In genomic region chr2:127659408-127660290, GRCh38 we compare ENCODE assay signal across 16 cellular contexts. TPM values are rescaled to one million over a fixed set of nuclear protein-coding genes. Genes with fewer than 3 reads are reported as not detected.
DNase-seq lines count a peak whose midpoint lies in the region; ATAC-seq and TF ChIP-seq lines count a peak whose summit lies in the region.
"Had no signal": no experiment of that assay in that cellular context is flagged by ENCODE, and none has a peak within 500 bp of the region (broad histone marks: within the 10 kb centered on the region; RNA-seq: fewer than 3 reads in every experiment).

No MANE protein-coding gene starts in this region.

- in situ Hi-C loops in KBM-7 (cut with MboI; ENCODE audit: low pct_unique_long_range_greater_than_20kb, low sequenced_read_pairs), result no loop called here

- H3K9ac ChIP-seq in skeletal muscle tissue (ENCODE audit: low read depth in 1 of 3, low read length in 3 of 3), result peak overlapping the region in 1 of 3 donors; percentile 45
- H3K9ac ChIP-seq: GM23248 had no signal

- 93% methylated on average over 14 of the region's 14 CpGs for WGBS in hepatocyte (ENCODE audit: low lambda C conversion rate, missing lambda C conversion rate)

- no peaks in the 10 kb centered on the region for H3K9me3 ChIP-seq in ascending aorta
- no peaks in the 10 kb centered on the region for H3K9me3 ChIP-seq in right atrium auricular region
- no peaks in the 10 kb centered on the region for H3K9me3 ChIP-seq in skeletal muscle tissue (ENCODE audit: control insufficient read depth in 3 of 3, low read length in 3 of 3)
- H3K9me3 ChIP-seq in hepatocyte (ENCODE audit: low read depth), result no peaks in the 10 kb centered on the region
- H3K9me3 ChIP-seq: Peyer's patch had no signal

- H3K4me3 ChIP-seq in ascending aorta (no peak overlapping the region), right atrium auricular region (peak overlapping the region in 1 of 2 donors; percentile 5), skeletal muscle tissue (ENCODE audit: low read length in 3 of 3) (peak overlapping the region in 2 of 3 donors; percentile 24 to 52), hepatocyte (no peak overlapping the region)
- H3K4me3 ChIP-seq: GM23248, Peyer's patch had no signal

- H3K4me2 ChIP-seq in hepatocyte, result no peak overlapping the region

- H3K27me3 ChIP-seq in ascending aorta, result no peaks in the 10 kb centered on the region
- H3K27me3 ChIP-seq in right atrium auricular region, result no peaks in the 10 kb centered on the region
- H3K27me3 ChIP-seq in skeletal muscle tissue (ENCODE audit: control insufficient read depth in 3 of 3, insufficient read depth in 3 of 3, low read length in 3 of 3), result peaks cover 0 to 12% (median 0%) of the 10 kb centered on the region in 3 donors
- H3K27me3 ChIP-seq in hepatocyte, result peaks cover 10% of the 10 kb centered on the region
- H3K27me3 ChIP-seq: Peyer's patch had no signal

- no peak for ATAC-seq in HG03342 (IDR thresholded peaks at IDR 0.05; ENCODE audit: unreplicated experiment)

- H4K20me1 ChIP-seq in hepatocyte (ENCODE audit: insufficient read depth, poor library complexity, severe bottlenecking), result no peaks in the 10 kb centered on the region

- H3K36me3 ChIP-seq in ascending aorta (peaks cover 23 to 34% of the 10 kb centered on the region in 2 donors), right atrium auricular region (peaks cover 39% of the 10 kb centered on the region), skeletal muscle tissue (ENCODE audit: control insufficient read depth in 3 of 3, insufficient read depth in 3 of 3, low read length in 3 of 3) (peaks cover 0 to 6% (median 0%) of the 10 kb centered on the region in 3 donors), hepatocyte (replicated peaks; ENCODE audit: insufficient read depth, low read depth) (no peaks in the 10 kb centered on the region)
- H3K36me3 ChIP-seq: brain microvascular endothelial cell had no signal

- peak overlapping the region; percentile 73 to 82 for H3K27ac ChIP-seq in ascending aorta
- peak overlapping the region; percentile 82 to 88 for H3K27ac ChIP-seq in right atrium auricular region
- H3K27ac ChIP-seq in skeletal muscle tissue (ENCODE audit: low read depth, low read length), result peak overlapping the region; percentile 44
- H3K27ac ChIP-seq in hepatocyte, result no peak overlapping the region
- H3K27ac ChIP-seq: brain microvascular endothelial cell, C4-2B, GM23248 had no signal

- DNase-seq in KBM-7 (peak; percentile 73), ascending aorta (ENCODE audit: low spot score in 2 of 2) (no peak), right atrium auricular region (ENCODE audit: low spot score) (peak; percentile 85), hepatocyte (ENCODE audit: low spot score) (no peak), iPS-NIHi7 (ENCODE audit: extremely low spot score) (no peak), NCI-H2171 (lab: John Stamatoyannopoulos, UW) (no peak)
- DNase-seq: activated T-cell treated with anti-CD3 and anti-CD28 coated beads, Interleukin-2, amount 50 U/mL, for 1 hour; brain microvascular endothelial cell; GM23248 had no signal

- H3K4me1 ChIP-seq in ascending aorta, result peaks cover 41 to 55% of the 10 kb centered on the region in 2 donors
- H3K4me1 ChIP-seq in right atrium auricular region, result peaks cover 0 to 97% of the 10 kb centered on the region in 2 donors
- peaks cover 43 to 70% (median 44%) of the 10 kb centered on the region in 3 donors for H3K4me1 ChIP-seq in skeletal muscle tissue (ENCODE audit: control insufficient read depth in 3 of 3, insufficient read depth in 3 of 3, low read length in 3 of 3)
- H3K4me1 ChIP-seq in hepatocyte (ENCODE audit: insufficient read depth), result peaks cover 8% of the 10 kb centered on the region

- H2AFZ ChIP-seq in hepatocyte, result no peak overlapping the region
- H2AFZ ChIP-seq: GM23248 had no signal

- H3K9me2 ChIP-seq in hepatocyte (replicated peaks; ENCODE audit: insufficient read depth), result no peaks in the 10 kb centered on the region

- H3K79me2 ChIP-seq in hepatocyte, result no peaks in the 10 kb centered on the region

- intact Hi-C loops in ascending aorta (cut with DNase I), result no loop called here

- TF ChIP-seq CTCF in ascending aorta (IDR thresholded peaks at IDR 0.05) (no peak), right atrium auricular region (IDR thresholded peaks at IDR 0.05) (no peak), hepatocyte (IDR thresholded peaks at IDR 0.05; ENCODE audit: poor library complexity) (no peak)

RNA-seq across cellular contexts. Expression of gene GPR17, which starts 13.7 kb away (rescaled TPM):
- total RNA-seq in ascending aorta (not detected), right atrium auricular region (under 1 TPM in 1 of 2 donors, not detected in 1; 0.24 TPM), skeletal muscle tissue (1.0 TPM), hepatocyte (not detected in 2 replicates)
- 0.39 TPM in 1 of 2 replicates, not detected in the other for polyA plus RNA-seq in hepatocyte
- total RNA-seq: fibroblast of lung, GM23248, kidney epithelial cell, Peyer's patch, ureter had no signal
- polyA plus RNA-seq: fibroblast of lung had no signal

RNA-seq across cellular contexts. Expression of gene LIMS2, which starts 15.7 kb away (rescaled TPM):
- 169 TPM for total RNA-seq in ascending aorta
- total RNA-seq in right atrium auricular region, result 10 to 100 TPM; 80.2 to 91.7 TPM
- 5.7 TPM for total RNA-seq in skeletal muscle tissue
- 3.9 and 4.0 TPM in 2 replicates for total RNA-seq in hepatocyte
- polyA plus RNA-seq in hepatocyte, result 8.3 and 14.9 TPM in 2 replicates

RNA-seq across cellular contexts. Expression of gene SFT2D3, which starts 41.6 kb away (rescaled TPM):
- total RNA-seq in ascending aorta, result 8.3 TPM
- total RNA-seq in right atrium auricular region, result 1 to 10 TPM; 3.8 to 5.9 TPM
- 7.8 TPM for total RNA-seq in skeletal muscle tissue
- total RNA-seq in hepatocyte, result 10.2 and 10.7 TPM in 2 replicates
- polyA plus RNA-seq in hepatocyte, result 1.6 TPM in 1 of 2 replicates, not detected in the other
- polyA plus RNA-seq: GM23248 had no signal

Comparison
In these comparisons a context has a peak if more than half of its experiments do, and no peak if none do; other contexts are left out.
1. DNase-seq: peak in KBM-7 (single experiment) and right atrium auricular region (single experiment); none in ascending aorta (0 of 2), hepatocyte (single experiment), iPS-NIHi7 (single experiment) and NCI-H2171 (single experiment).
2. H3K4me3 ChIP-seq: peak in skeletal muscle tissue (2 of 3); none in ascending aorta (0 of 2) and hepatocyte (single experiment).
3. RNA of gene LIMS2, which starts 15.7 kb away (total RNA-seq): 169 TPM in ascending aorta (single experiment) and 80.2 to 91.7 TPM in right atrium auricular region; 5.7 TPM in skeletal muscle tissue (single experiment) and 3.9 to 4.0 TPM in hepatocyte; every median in the first group is over 10 times any median in the second.